2 cellular contexts compared by ENCODE assay signal in genomic region chr16:84965428-84966149, GRCh38.
TF ChIP-seq lines count a peak whose summit lies in the region.

No MANE protein-coding gene starts in this region.

TF ChIP-seq in IMR-90, 13 proteins besides CTCF, POLR2A, EP300 and RAD21:
- TF ChIP-seq RFX5 (IDR thresholded peaks at IDR 0.05; ENCODE audit: low read depth, low read length), result no peak
- TF ChIP-seq CHD1 (IDR thresholded peaks at IDR 0.05; ENCODE audit: low read depth, low read length), result no peak
- no peak for TF ChIP-seq CEBPB (IDR thresholded peaks at IDR 0.05; ENCODE audit: low read depth, low read length)
- TF ChIP-seq NFE2L2 (IDR thresholded peaks at IDR 0.05; ENCODE audit: low read depth, low read length), result no peak
- no peak for TF ChIP-seq MXI1 (IDR thresholded peaks at IDR 0.05; ENCODE audit: borderline replicate concordance, low read depth, low read length)
- TF ChIP-seq MAFK (IDR thresholded peaks at IDR 0.05; ENCODE audit: low read depth, low read length), result no peak
- no peak for TF ChIP-seq FOS (IDR thresholded peaks at IDR 0.05; ENCODE audit: low read depth, low read length)
- no peak for TF ChIP-seq ELK1 (IDR thresholded peaks at IDR 0.05; ENCODE audit: borderline replicate concordance, low read depth, low read length)
- TF ChIP-seq USF2 (IDR thresholded peaks at IDR 0.05; ENCODE audit: low read depth, low read length), result no peak
- TF ChIP-seq SMC3 (IDR thresholded peaks at IDR 0.05; ENCODE audit: low read depth, low read length), result no peak
- no peak for TF ChIP-seq RCOR1 (IDR thresholded peaks at IDR 0.05; ENCODE audit: insufficient replicate concordance, low read length)
- no peak for TF ChIP-seq MAZ (IDR thresholded peaks at IDR 0.05; ENCODE audit: borderline replicate concordance, low read depth, low read length)
- no peak for TF ChIP-seq BHLHE40 (IDR thresholded peaks at IDR 0.05; ENCODE audit: low read depth, low read length)

TF ChIP-seq in K562, 482 proteins besides CTCF, POLR2A, EP300 and RAD21:
- no peak for TF ChIP-seq TAF9B (IDR thresholded peaks at IDR 0.05; ENCODE audit: partially characterized antibody)
- TF ChIP-seq CREB1 (IDR thresholded peaks at IDR 0.05), result no peak
- 0 out of 2 replicates have a peak, but pooled peaks have one; percentile 18 for TF ChIP-seq CREB1 (CRISPR knock-in tag; IDR thresholded peaks at IDR 0.05)
- no peak for TF ChIP-seq ZBTB40 (IDR thresholded peaks at IDR 0.05)
- 0 out of 2 replicates have a peak, but pooled peaks have one; percentile 12 for TF ChIP-seq ZBTB40 (CRISPR knock-in tag; IDR thresholded peaks at IDR 0.05)
- TF ChIP-seq ZBTB33 (CRISPR knock-in tag; IDR thresholded peaks at IDR 0.05), result peak; percentile 67
- 0 out of 2 replicates have a peak, but pooled peaks have one; percentile 28 for TF ChIP-seq ZNF277 (CRISPR knock-in tag; IDR thresholded peaks at IDR 0.05; ENCODE audit: borderline replicate concordance)
- TF ChIP-seq FOXP1 (CRISPR knock-in tag; IDR thresholded peaks at IDR 0.05), result 0 out of 2 replicates have a peak, but pooled peaks have one; percentile 22
- peak in 1 of 2 experiments; percentile 43; a peak in 1 of 4 replicates for TF ChIP-seq TRIM24 (IDR thresholded peaks at IDR 0.05)
- no peak for TF ChIP-seq NR2C1 (IDR thresholded peaks at IDR 0.05)
- no peak for TF ChIP-seq NR2C1 (tag; IDR thresholded peaks at IDR 0.05)
- TF ChIP-seq CBX3 (IDR thresholded peaks at IDR 0.05; ENCODE audit: borderline replicate concordance in 1 of 2, low read length in 2 of 2), result peak in 1 of 2 experiments; percentile 32; a peak in 1 of 3 replicates
- no peak for TF ChIP-seq CBX2 (IDR thresholded peaks at IDR 0.05; ENCODE audit: insufficient read depth, low read length, poor library complexity, severe bottlenecking)
- peak; percentile 40 for TF ChIP-seq CEBPG (CRISPR knock-in tag; IDR thresholded peaks at IDR 0.05)
- TF ChIP-seq CEBPG (tag; conservative IDR thresholded peaks at IDR 0.05 in 1 of 2, IDR thresholded peaks at IDR 0.05 in 1 of 2), result no peak
- peak in 1 of 2 experiments; percentile 68; a peak in 1 of 4 replicates for TF ChIP-seq FOXA3 (CRISPR knock-in tag; conservative IDR thresholded peaks at IDR 0.05 in 1 of 2, IDR thresholded peaks at IDR 0.05 in 1 of 2)
- no peak for TF ChIP-seq TEAD2 (tag; IDR thresholded peaks at IDR 0.05)
- no peak for TF ChIP-seq PRPF4 (IDR thresholded peaks at IDR 0.05; ENCODE audit: insufficient read depth, low read depth, low read length, poor library complexity, severe bottlenecking)
- no peak for TF ChIP-seq PCBP1 (IDR thresholded peaks at IDR 0.05; ENCODE audit: low read depth, low read length, poor library complexity, severe bottlenecking)
- no peak for TF ChIP-seq IRF9 (tag; IDR thresholded peaks at IDR 0.05)
- peak; percentile 93 for TF ChIP-seq ZBTB43 (CRISPR knock-in tag; IDR thresholded peaks at IDR 0.05)
- no peak for TF ChIP-seq ZNF551 (CRISPR knock-in tag; IDR thresholded peaks at IDR 0.05)
- no peak for TF ChIP-seq ZNF740 (CRISPR knock-in tag; IDR thresholded peaks at IDR 0.05)
- no peak for TF ChIP-seq ZNF740 (tag; IDR thresholded peaks at IDR 0.05)
